Comparison of ENCODE assay signal across 34 cellular contexts in the genomic region with DNA sequence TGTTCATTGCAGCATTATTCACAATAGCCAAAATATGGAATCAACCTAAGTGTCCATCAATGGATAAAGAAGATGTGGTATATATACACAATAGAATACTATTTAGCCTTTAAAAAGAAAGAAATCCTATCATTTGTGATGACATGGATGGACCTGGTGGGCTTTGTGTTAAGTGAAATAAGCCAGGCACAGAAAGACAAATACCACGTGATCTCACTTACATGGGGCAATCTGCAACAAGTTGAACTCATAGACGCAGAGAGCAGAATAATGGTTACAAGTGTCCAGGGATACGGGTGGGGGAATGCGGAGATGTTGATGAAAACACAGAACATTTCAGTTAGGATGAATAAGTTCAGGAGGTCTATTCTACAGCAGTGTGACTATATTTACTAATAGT.
"Had no signal": no experiment of that assay in that cellular context is flagged by ENCODE, and none has a peak within 500 bp of the region (broad histone marks: within the 10 kb centered on the region; RNA-seq: fewer than 3 reads in every experiment).

No MANE protein-coding gene starts in this region.

- H3K36me3 ChIP-seq: adrenal gland, ascending aorta, brain microvascular endothelial cell, breast epithelium, cardiac muscle cell had no signal

- H3K9me3 ChIP-seq: adrenal gland, ascending aorta, body of pancreas, breast epithelium had no signal

- ATAC-seq: activated naive CD4-positive, alpha-beta T cell treated with anti-CD3 and anti-CD28 coated beads, Interleukin-2, amount 50 U/mL, for 72 hours; activated naive CD8-positive, alpha-beta T cell treated with anti-CD3 and anti-CD28 coated beads, Interleukin-2, amount 50 U/mL, for 24 hours; activated T-cell treated with anti-CD3 and anti-CD28 coated beads, Interleukin-2, amount 50 U/mL, for 4 hours; activated T-cell treated with anti-CD3 and anti-CD28 coated beads, Interleukin-2, amount 50 U/mL, for 72 hours; activated T-helper 17 cell treated with anti-CD3 and anti-CD28 coated beads, Interleukin-2, amount 50 U/mL, for 72 hours; body of pancreas had no signal

- H3K27ac ChIP-seq: adrenal gland, ascending aorta, body of pancreas, brain microvascular endothelial cell, breast epithelium, cardiac muscle cell had no signal

- FAIRE-seq: astrocyte, bronchial epithelial cell had no signal

- H3K4me3 ChIP-seq: adrenal gland, ascending aorta, body of pancreas, breast epithelium, cardiac muscle cell had no signal

- H3K4me1 ChIP-seq: adrenal gland, ascending aorta, breast epithelium had no signal

- DNase-seq: activated effector memory CD4-positive, alpha-beta T cell treated with anti-CD3 and anti-CD28 coated beads, Interleukin-2, amount 50 U/mL, for 16 hours; activated effector memory CD4-positive, alpha-beta T cell treated with Interleukin-2 at 50 U/mL for 16 hours; activated gamma-delta T cell; activated gamma-delta T cell treated with Interleukin-2 at 50 U/mL for 16 hours; activated naive CD4-positive, alpha-beta T cell; activated naive CD4-positive, alpha-beta T cell treated with anti-CD3 and anti-CD28 coated beads for 36 hours; activated naive CD4-positive, alpha-beta T cell treated with anti-CD3 and anti-CD28 coated beads, Interleukin-2, amount 10 ng/mL, durations not matched to agents 7 days and 5 days; activated naive CD4-positive, alpha-beta T cell treated with anti-CD3 and anti-CD28 coated beads, Interleukin-2, amount 50 U/mL, for 16 hours; activated naive CD4-positive, alpha-beta T cell treated with Interleukin-2 at 50 U/mL for 16 hours; activated naive CD8-positive, alpha-beta T cell treated with anti-CD3 and anti-CD28 coated beads for 36 hours; activated naive CD8-positive, alpha-beta T cell treated with anti-CD3 and anti-CD28 coated beads, Interleukin-2, amount 10 ng/mL, durations not matched to agents 7 days and 5 days; activated naive CD8-positive, alpha-beta T cell treated with anti-CD3 and anti-CD28 coated beads, Interleukin-2, amount 50 U/mL, for 24 hours; activated T-cell treated with anti-CD3 and anti-CD28 coated beads, Interleukin-2, amount 50 U/mL, for 1 hour; activated T-cell treated with anti-CD3 and anti-CD28 coated beads, Interleukin-2, amount 50 U/mL, for 24 hours; activated T-cell treated with anti-CD3 and anti-CD28 coated beads, Interleukin-2, amount 50 U/mL, for 4 hours; activated T-cell treated with anti-CD3 and anti-CD28 coated beads, Interleukin-2, amount 50 U/mL, for 48 hours; activated T-cell treated with anti-CD3 and anti-CD28 coated beads, Interleukin-2, amount 50 U/mL, for 72 hours; adrenal gland; amniotic stem cell; amygdala; anterior cingulate cortex; aorta; body of pancreas; brain microvascular endothelial cell; caudate nucleus; central memory CD4-positive, alpha-beta T cell; cerebellar nuclear complex had no signal

- H3K27me3 ChIP-seq: adrenal gland, ascending aorta, body of pancreas, breast epithelium, cardiac muscle cell had no signal
